ENCODE assay signal across 8 cellular contexts in genomic region chr6:52517502-52518278, GRCh38. TPM values are rescaled to one million over a fixed set of nuclear protein-coding genes. Genes with fewer than 3 reads are reported as not detected.
DNase-seq lines count a peak whose midpoint lies in the region; ATAC-seq, FAIRE-seq and TF ChIP-seq lines count a peak whose summit lies in the region.

No MANE protein-coding gene starts in this region.

- FAIRE-seq in kidney (lab: Jason Lieb, UNC): no peak

- peaks cover 15% of the 10 kb centered on the region for H3K4me1 ChIP-seq in OCI-LY3 (ENCODE audit: low read length)
- peaks cover 49% of the 10 kb centered on the region for H3K4me1 ChIP-seq in mammary epithelial cell (ENCODE audit: insufficient read depth, low read length)
- peaks cover 0 to 9% of the 10 kb centered on the region in 2 donors for H3K4me1 ChIP-seq in kidney (ENCODE audit: control insufficient read depth in 1 of 2, insufficient read depth in 1 of 2, low read depth in 1 of 2, low read length in 2 of 2)

- H3K9ac ChIP-seq in OCI-LY3 (ENCODE audit: low read length) (peak overlapping the region; percentile 36; the same call in 1 of the 2 replicates), mammary epithelial cell (ENCODE audit: insufficient read depth, low read length) (peak overlapping the region; percentile 49), kidney (ENCODE audit: low read length in 2 of 2) (peak overlapping the region in 1 of 2 donors; percentile 12)

- WGBS in mammary epithelial cell (ENCODE audit: low coverage, missing lambda C conversion rate): 5% methylated on average over 11 of the region's 14 CpGs

- H4K20me1 ChIP-seq in OCI-LY3 (ENCODE audit: insufficient read depth, low read length) (no peaks in the 10 kb centered on the region), mammary epithelial cell (ENCODE audit: insufficient read depth, low read length) (no peaks in the 10 kb centered on the region)

- H3K9me3 ChIP-seq in OCI-LY3 (ENCODE audit: insufficient read depth, low read length) (no peaks in the 10 kb centered on the region), mammary epithelial cell (replicated peaks; ENCODE audit: insufficient read depth, low read length) (no peaks in the 10 kb centered on the region), kidney (ENCODE audit: control insufficient read depth in 1 of 2, low read length in 2 of 2) (no peaks in the 10 kb centered on the region)

- dilution Hi-C loops in mammary epithelial cell (cut with HindIII; ENCODE audit: low sequenced_read_pairs): no loop called here

- in situ Hi-C loops in mammary epithelial cell (cut with MboI; ENCODE audit: low sequenced_read_pairs in 2 of 2): no loop called here

- H3K36me3 ChIP-seq in OCI-LY3 (replicated peaks; ENCODE audit: low read depth, low read length) (peaks cover 35% of the 10 kb centered on the region), mammary epithelial cell (ENCODE audit: insufficient read depth, low read length) (peaks cover 4% of the 10 kb centered on the region), kidney (ENCODE audit: control insufficient read depth in 1 of 2, insufficient read depth in 2 of 2, low read length in 2 of 2) (peaks cover 2 to 14% of the 10 kb centered on the region in 2 donors)

- H2AFZ ChIP-seq in OCI-LY3 (ENCODE audit: low read depth, low read length) (no peak overlapping the region), mammary epithelial cell (ENCODE audit: low read depth, low read length) (peak overlapping the region; percentile 48)

- ATAC-seq in HG02938 (IDR thresholded peaks at IDR 0.05; ENCODE audit: unreplicated experiment): peak; percentile 97

- intact Hi-C loops in mammary epithelial cell (cut with micrococcal nuclease): loop anchor here (1.0 to 5.0 kb wide), 2 partner anchors 9 to 95 kb away; partner anchors contain the start of gene EFHC1
- intact Hi-C loops in kidney (cut with DNase I): no loop called here

- H3K4me3 ChIP-seq in OCI-LY3 (ENCODE audit: low read length): peak overlapping the region; percentile 30
- no peak overlapping the region for H3K4me3 ChIP-seq in mammary epithelial cell (replicated peaks in 1 of 3; ENCODE audit: insufficient read depth in 1 of 3, low read depth in 2 of 3, low read length in 3 of 3)
- H3K4me3 ChIP-seq in kidney (ENCODE audit: low read length in 2 of 2): no peak overlapping the region

- peak; percentile 20 for DNase-seq in activated CD8-positive, alpha-beta memory T cell treated with anti-CD3 and anti-CD28 coated beads, Interleukin-2, amount 50 U/mL, for 24 hours (ENCODE audit: extremely low read depth)
- DNase-seq in activated CD8-positive, alpha-beta memory T cell treated with anti-CD3 and anti-CD28 coated beads, Interleukin-2, amount 50 U/mL, for 4 hours: no peak
- DNase-seq in mammary epithelial cell (peak; percentile 85), kidney (peak; percentile 92), NCI-H2081 treated with DMSO at 0.1 percent for 48 hours (lab: John Stamatoyannopoulos, UW) (no peak)
- peak; percentile 37 to 45 for DNase-seq in stimulated activated CD4-positive, alpha-beta T cell treated with anti-CD3 and anti-CD28 coated beads, Interleukin-2, amount 100 ng/mL, for 24 hours

- CTCF ChIA-PET in mammary epithelial cell (lab: Charles Lee; ENCODE audit: low non-redundant PET): no interaction called here

- TF ChIP-seq CTCF in OCI-LY3 (IDR thresholded peaks at IDR 0.05; ENCODE audit: low read depth, low read length) (no peak), mammary epithelial cell (conservative IDR thresholded peaks at IDR 0.05 in 1 of 2, IDR thresholded peaks at IDR 0.05 in 1 of 2; ENCODE audit: extremely low read depth in 1 of 2, insufficient read depth in 1 of 2, low read depth in 1 of 2, low read length in 2 of 2) (no peak), kidney (IDR thresholded peaks at IDR 0.05; ENCODE audit: borderline replicate concordance, extremely low read depth, insufficient read depth) (no peak)

- peak overlapping the region; percentile 57 for H3K4me2 ChIP-seq in OCI-LY3 (ENCODE audit: low read length)
- peak overlapping the region; percentile 64 for H3K4me2 ChIP-seq in mammary epithelial cell (ENCODE audit: insufficient read depth, low read depth, low read length)

- no peak overlapping the region for H3K27ac ChIP-seq in OCI-LY3 (ENCODE audit: low read length)
- peak overlapping the region; percentile 78 for H3K27ac ChIP-seq in mammary epithelial cell (ENCODE audit: insufficient read depth, low read depth, low read length)
- H3K27ac ChIP-seq in kidney (ENCODE audit: low read depth in 2 of 2, low read length in 2 of 2): peak overlapping the region in 1 of 2 donors; percentile 67

- H3K79me2 ChIP-seq in OCI-LY3 (ENCODE audit: low read length): peaks cover 8% of the 10 kb centered on the region
- H3K79me2 ChIP-seq in mammary epithelial cell (ENCODE audit: insufficient read depth, low read length): peaks cover 35% of the 10 kb centered on the region

- BruUV-seq in mammary epithelial cell (replicated peaks; lab: Mats Ljungman, UMichigan): no TSS peak

- H3K27me3 ChIP-seq in OCI-LY3 (ENCODE audit: low read depth, low read length) (no peaks in the 10 kb centered on the region), mammary epithelial cell (ENCODE audit: insufficient read depth, low read length) (no peaks in the 10 kb centered on the region)

RNA-seq across cellular contexts. Expression of gene TRAM2, which starts 59.2 kb away (rescaled TPM):
- 10 to 100 TPM; 12.5 to 16.9 TPM for total RNA-seq in mammary epithelial cell
- polyA plus RNA-seq in mammary epithelial cell: 13.8 TPM
- 39.2 TPM for polyA minus RNA-seq in mammary epithelial cell
- total RNA-seq in kidney: 20.7 TPM
- 4.5 TPM for polyA plus RNA-seq in kidney (ENCODE audit: insufficient read depth, low read depth, low replicate concordance)

Comparison
In these comparisons a context has a peak if more than half of its experiments do, and no peak if none do; other contexts are left out.
1. DNase-seq: peak in activated CD8-positive, alpha-beta memory T cell treated with anti-CD3 and anti-CD28 coated beads, Interleukin-2, amount 50 U/mL, for 24 hours (single experiment), mammary epithelial cell (single experiment), kidney (single experiment) and stimulated activated CD4-positive, alpha-beta T cell treated with anti-CD3 and anti-CD28 coated beads, Interleukin-2, amount 100 ng/mL, for 24 hours (2 of 2); none in activated CD8-positive, alpha-beta memory T cell treated with anti-CD3 and anti-CD28 coated beads, Interleukin-2, amount 50 U/mL, for 4 hours (single experiment) and NCI-H2081 treated with DMSO at 0.1 percent for 48 hours (single experiment).